Comparison of ENCODE assay signal across 25 cellular contexts in genomic region chr9:98884849-98885248, GRCh38. TPM values are rescaled to one million over a fixed set of nuclear protein-coding genes. Genes with fewer than 3 reads are reported as not detected.
"Had no signal": no experiment of that assay in that cellular context is flagged by ENCODE, and none has a peak within 500 bp of the region (broad histone marks: within the 10 kb centered on the region; RNA-seq: fewer than 3 reads in every experiment).

No MANE protein-coding gene starts in this region.

- DNase-seq: central memory CD4-positive, alpha-beta T cell; effector CD8-positive, alpha-beta T cell; esophagus squamous epithelium; hypothalamus; immature natural killer cell; islet precursor cell; kidney glomerular epithelial cell; left colon; mesendoderm; naive thymus-derived CD8-positive, alpha-beta T cell; nephron progenitor cell; occipital lobe; pancreas; small intestine; stimulated activated CD4-positive, alpha-beta T cell treated with anti-CD3 and anti-CD28 coated beads, Interleukin-15, amount 100 ng/mL, for 24 hours; stimulated activated CD4-positive, alpha-beta T cell treated with anti-CD3 and anti-CD28 coated beads, Interleukin-2, amount 100 ng/mL, for 48 hours; stimulated activated naive B cell treated with anti-CD40 and anti-IgM and Interleukin-4, amounts not matched to agents 10 μg/mL and 1 μg/mL and 100 μg/mL, for 72 hours; stimulated activated naive CD8-positive, alpha-beta T cell treated with anti-CD3 and anti-CD28 coated beads, Interleukin-15, amount 100 ng/mL, for 72 hours; tibial artery had no signal

- H3K27ac ChIP-seq: pancreas had no signal

- H3K36me3 Mint-ChIP-seq: immature natural killer cell; naive thymus-derived CD8-positive, alpha-beta T cell; stimulated activated naive B cell treated with anti-CD40 and anti-IgM and Interleukin-4, amounts not matched to agents 10 μg/mL and 1 μg/mL and 100 μg/mL, for 72 hours; type B pancreatic cell had no signal

- H3K4me3 Mint-ChIP-seq: dendritic cell treated with granulocyte-macrophage colony-stimulating factor and Interleukin-4, amounts not matched to agents 40 ng/mL and 50 ng/mL, for 4 days; immature natural killer cell; naive thymus-derived CD8-positive, alpha-beta T cell; nephron progenitor cell; stimulated activated naive B cell treated with anti-CD40 and anti-IgM and Interleukin-4, amounts not matched to agents 10 μg/mL and 1 μg/mL and 100 μg/mL, for 72 hours; stimulated activated naive CD8-positive, alpha-beta T cell treated with anti-CD3 and anti-CD28 coated beads, Interleukin-15, amount 100 ng/mL, for 72 hours; type B pancreatic cell had no signal

- H3K36me3 ChIP-seq: esophagus squamous epithelium, pancreas, right atrium auricular region, tibial artery had no signal

- H3K27me3 ChIP-seq: esophagus squamous epithelium, pancreas, right atrium auricular region, tibial artery had no signal

- H3K9me3 ChIP-seq: esophagus squamous epithelium, pancreas, right atrium auricular region, tibial artery had no signal

- H3K9me3 Mint-ChIP-seq: dendritic cell treated with granulocyte-macrophage colony-stimulating factor and Interleukin-4, amounts not matched to agents 40 ng/mL and 50 ng/mL, for 4 days; naive thymus-derived CD8-positive, alpha-beta T cell; nephron progenitor cell; stimulated activated naive B cell treated with anti-CD40 and anti-IgM and Interleukin-4, amounts not matched to agents 10 μg/mL and 1 μg/mL and 100 μg/mL, for 72 hours; stimulated activated naive CD8-positive, alpha-beta T cell treated with anti-CD3 and anti-CD28 coated beads, Interleukin-15, amount 100 ng/mL, for 72 hours; type B pancreatic cell had no signal

- H3K4me1 Mint-ChIP-seq: immature natural killer cell; naive thymus-derived CD8-positive, alpha-beta T cell; nephron progenitor cell; stimulated activated naive B cell treated with anti-CD40 and anti-IgM and Interleukin-4, amounts not matched to agents 10 μg/mL and 1 μg/mL and 100 μg/mL, for 72 hours; stimulated activated naive CD8-positive, alpha-beta T cell treated with anti-CD3 and anti-CD28 coated beads, Interleukin-15, amount 100 ng/mL, for 72 hours had no signal

- H3K4me3 ChIP-seq: esophagus squamous epithelium, pancreas, right atrium auricular region, tibial artery had no signal

- H3K27ac Mint-ChIP-seq: dendritic cell treated with granulocyte-macrophage colony-stimulating factor and Interleukin-4, amounts not matched to agents 40 ng/mL and 50 ng/mL, for 4 days; immature natural killer cell; naive thymus-derived CD8-positive, alpha-beta T cell; nephron progenitor cell; progenitor cell of endocrine pancreas; stimulated activated naive B cell treated with anti-CD40 and anti-IgM and Interleukin-4, amounts not matched to agents 10 μg/mL and 1 μg/mL and 100 μg/mL, for 72 hours; type B pancreatic cell had no signal

RNA-seq across cellular contexts. Expression of gene COL15A1, which starts 58.9 kb away (rescaled TPM):
- total RNA-seq: endothelial cell of umbilical vein; lung microvascular endothelial cell; naive thymus-derived CD8-positive, alpha-beta T cell; progenitor cell of endocrine pancreas had no signal
- polyA plus RNA-seq: endothelial cell of umbilical vein; naive thymus-derived CD8-positive, alpha-beta T cell had no signal
